ENCODE assay signal across 32 cellular contexts in the genomic region with DNA sequence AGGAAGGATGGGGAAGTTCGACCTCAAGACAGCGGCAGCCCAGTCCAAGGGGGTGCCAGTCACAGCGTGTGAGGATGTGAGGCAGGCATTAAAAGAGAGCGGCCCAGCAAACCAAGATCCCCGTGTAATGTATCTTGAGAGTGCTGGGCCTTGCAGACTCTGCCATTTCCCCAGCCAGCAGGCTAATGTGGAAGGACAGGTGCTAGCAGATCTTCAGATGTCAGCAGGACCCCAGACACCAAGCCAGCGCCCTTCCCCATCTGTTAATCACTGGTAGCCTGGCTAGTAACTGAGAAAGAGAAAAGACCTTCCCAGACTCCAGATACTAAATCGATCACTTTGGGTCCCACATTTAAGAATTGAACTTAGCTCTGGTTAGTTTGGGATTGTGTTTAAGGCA.
"Had no signal": no experiment of that assay in that cellular context is flagged by ENCODE, and none has a peak within 500 bp of the region (broad histone marks: within the 10 kb centered on the region; RNA-seq: fewer than 3 reads in every experiment).

No MANE protein-coding gene starts in this region.

- H3K27me3 ChIP-seq: ascending aorta, breast epithelium, cardiac muscle cell, esophagus muscularis mucosa, gastrocnemius medialis, heart right ventricle had no signal

- H3K9me3 ChIP-seq: ascending aorta, breast epithelium, esophagus muscularis mucosa, gastrocnemius medialis, heart right ventricle had no signal

- DNase-seq: activated CD4-positive, alpha-beta memory T cell treated with anti-CD3 and anti-CD28 coated beads for 36 hours; activated CD4-positive, alpha-beta T cell treated with anti-CD3 and anti-CD28 coated beads for 36 hours; activated CD4-positive, alpha-beta T cell treated with anti-CD3 and anti-CD28 coated beads, Interleukin-2, amount 10 ng/mL, durations not matched to agents 24 days and 14 days; activated CD4-positive, CD25-positive, alpha-beta regulatory T cell; activated CD4-positive, CD25-positive, alpha-beta regulatory T cell treated with anti-CD3 and anti-CD28 coated beads, Interleukin-2, amount 50 U/mL, for 72 hours; activated CD8-positive, alpha-beta memory T cell treated with anti-CD3 and anti-CD28 coated beads, Interleukin-2, amount 10 ng/mL, durations not matched to agents 7 days and 5 days; activated CD8-positive, alpha-beta memory T cell treated with anti-CD3 and anti-CD28 coated beads, Interleukin-2, amount 50 U/mL, for 4 hours; activated CD8-positive, alpha-beta T cell treated with anti-CD3 and anti-CD28 coated beads, Interleukin-2, amount 10 ng/mL, durations not matched to agents 7 days and 5 days; activated gamma-delta T cell; activated naive CD4-positive, alpha-beta T cell; activated naive CD4-positive, alpha-beta T cell treated with anti-CD3 and anti-CD28 coated beads, Interleukin-2, amount 10 ng/mL, durations not matched to agents 7 days and 5 days; activated naive CD8-positive, alpha-beta T cell treated with anti-CD3 and anti-CD28 coated beads, Interleukin-2, amount 10 ng/mL, durations not matched to agents 7 days and 5 days; activated T-cell treated with anti-CD3 and anti-CD28 coated beads, Interleukin-2, amount 50 U/mL, for 1 hour; activated T-cell treated with anti-CD3 and anti-CD28 coated beads, Interleukin-2, amount 50 U/mL, for 48 hours; central memory CD4-positive, alpha-beta T cell; cortex of kidney; dermis blood vessel endothelial cell; effector CD4-positive, alpha-beta T cell; effector memory CD8-positive, alpha-beta T cell; erythroblast; foreskin keratinocyte; gastrocnemius medialis; heart right ventricle; T-helper 1 cell; T-helper 17 cell; T1000 had no signal

- FAIRE-seq: colon had no signal

- ATAC-seq: activated CD4-positive, alpha-beta T cell treated with anti-CD3 and anti-CD28 coated beads for 36 hours; activated CD8-positive, alpha-beta memory T cell treated with anti-CD3 and anti-CD28 coated beads, Interleukin-2, amount 10 ng/mL, durations not matched to agents 7 days and 5 days; activated CD8-positive, alpha-beta T cell treated with anti-CD3 and anti-CD28 coated beads, Interleukin-2, amount 10 ng/mL, durations not matched to agents 7 days and 5 days; activated naive CD4-positive, alpha-beta T cell treated with anti-CD3 and anti-CD28 coated beads, Interleukin-2, amount 50 U/mL, for 72 hours; effector memory CD8-positive, alpha-beta T cell; foreskin keratinocyte; gastrocnemius medialis; heart right ventricle; T-helper 17 cell had no signal

- H3K4me1 ChIP-seq: ascending aorta, breast epithelium, esophagus muscularis mucosa, foreskin keratinocyte, gastrocnemius medialis, heart right ventricle had no signal

- H3K36me3 ChIP-seq: ascending aorta, breast epithelium, cardiac muscle cell, esophagus muscularis mucosa, gastrocnemius medialis, heart right ventricle had no signal

- H3K27ac ChIP-seq: ascending aorta, breast epithelium, cardiac muscle cell, esophagus muscularis mucosa, foreskin keratinocyte, gastrocnemius medialis, heart right ventricle had no signal

- H3K4me3 ChIP-seq: ascending aorta, breast epithelium, cardiac muscle cell, esophagus muscularis mucosa, gastrocnemius medialis, heart right ventricle had no signal
